Comparison of ENCODE assay signal across 7 cellular contexts in the genomic region with DNA sequence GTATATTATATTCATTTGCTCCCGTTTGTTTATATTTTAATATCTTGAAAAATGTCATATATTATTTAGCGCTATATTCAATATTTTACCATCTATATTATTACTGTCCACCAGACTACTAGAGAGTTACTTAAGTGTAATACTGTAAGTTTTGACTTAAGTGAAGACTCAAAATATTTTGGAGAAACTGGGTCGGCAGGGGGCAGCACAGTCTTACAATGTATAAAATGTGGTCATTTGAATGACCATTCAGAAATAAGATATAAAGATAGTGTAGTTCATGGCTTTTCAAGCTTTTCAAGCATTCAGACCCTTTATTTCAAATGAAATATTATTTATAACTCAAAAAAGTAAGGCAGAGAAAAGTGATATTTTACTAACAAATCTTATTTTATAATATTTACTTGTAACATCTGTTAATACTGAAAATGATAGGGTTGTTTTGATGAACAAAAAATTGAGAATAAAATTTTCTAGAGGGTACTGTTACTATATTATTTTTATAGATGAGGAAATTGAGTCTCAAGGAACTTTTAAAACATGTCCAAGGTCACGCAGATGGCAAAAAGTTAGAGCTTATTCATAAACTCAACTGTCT.
A peak's percentile ranks its signal among the peaks of the same experiment; 100 is the strongest.
DNase-seq lines count a peak whose midpoint lies in the region; ATAC-seq, FAIRE-seq and TF ChIP-seq lines count a peak whose summit lies in the region.

No MANE protein-coding gene starts in this region.

- FAIRE-seq in bronchial epithelial cell (lab: Jason Lieb, UNC) = no peak

- H3K4me1 ChIP-seq in MM.1S (ENCODE audit: low read length) = no peaks in the 10 kb centered on the region

- no peak overlapping the region for H3K4me2 ChIP-seq in MM.1S (ENCODE audit: low read depth, low read length)

- H3F3A ChIP-seq in MM.1S (ENCODE audit: insufficient read depth, low read length) = no peaks in the 10 kb centered on the region

- peak; percentile 68 for DNase-seq in GM12865 (ENCODE audit: low read depth)
- DNase-seq in MM.1S = peak; percentile 89
- peak; percentile 54 for DNase-seq in SW480 (ENCODE audit: low spot score)
- peak; percentile 62 for DNase-seq in bronchial epithelial cell (ENCODE audit: low read depth)
- peak; percentile 74 for DNase-seq in kidney tubule cell (ENCODE audit: low spot score)
- DNase-seq in stimulated activated CD4-positive, alpha-beta T cell treated with anti-CD3 and anti-CD28 coated beads, Interleukin-4, amount 100 ng/mL, for 48 hours (ENCODE audit: low read depth in 2 of 2) = peak; percentile 52 to 59

- no peak for ATAC-seq in HG03520 (IDR thresholded peaks at IDR 0.05; ENCODE audit: unreplicated experiment)

- H3K4me3 ChIP-seq in GM12865 (ENCODE audit: low read depth, low read length) = no peak overlapping the region
- H3K4me3 ChIP-seq in MM.1S (ENCODE audit: low read length) = no peak overlapping the region
- H3K4me3 ChIP-seq in bronchial epithelial cell (ENCODE audit: low read depth, low read length) = no peak overlapping the region

- no peaks in the 10 kb centered on the region for H3K9me3 ChIP-seq in MM.1S (replicated peaks; ENCODE audit: insufficient read depth, low read length)

- no peak overlapping the region for H3K9ac ChIP-seq in MM.1S (ENCODE audit: low read length)

- H3K36me3 ChIP-seq in MM.1S (replicated peaks; ENCODE audit: insufficient read depth, low read length) (no peaks in the 10 kb centered on the region), bronchial epithelial cell (ENCODE audit: control insufficient read depth, insufficient read depth, low read length) (no peaks in the 10 kb centered on the region)

- TF ChIP-seq CTCF in GM12865 (IDR thresholded peaks at IDR 0.05; ENCODE audit: insufficient read depth, low read depth, low read length, missing control alignments) = peak; percentile 39
- peak; percentile 66 for TF ChIP-seq CTCF in MM.1S (IDR thresholded peaks at IDR 0.05; ENCODE audit: low read length)
- TF ChIP-seq CTCF in bronchial epithelial cell (IDR thresholded peaks at IDR 0.05; ENCODE audit: insufficient read depth, low read length, severe bottlenecking) = peak; percentile 48

- no peak overlapping the region for H3K27ac ChIP-seq in MM.1S (ENCODE audit: low read length)

- H2AFZ ChIP-seq in MM.1S (ENCODE audit: low read length) = no peak overlapping the region

- H3K27me3 ChIP-seq in MM.1S (replicated peaks; ENCODE audit: insufficient read depth, low read length) (no peaks in the 10 kb centered on the region), bronchial epithelial cell (ENCODE audit: control insufficient read depth, insufficient read depth, low read length) (peaks cover 3% of the 10 kb centered on the region)

- no peaks in the 10 kb centered on the region for H3K9me2 ChIP-seq in MM.1S (replicated peaks; ENCODE audit: insufficient read depth, low read length)

- H4K20me1 ChIP-seq in MM.1S (ENCODE audit: insufficient read depth, low read length) = no peaks in the 10 kb centered on the region

- H3K79me2 ChIP-seq in MM.1S (ENCODE audit: low read length) = no peaks in the 10 kb centered on the region
